In the genomic region with DNA sequence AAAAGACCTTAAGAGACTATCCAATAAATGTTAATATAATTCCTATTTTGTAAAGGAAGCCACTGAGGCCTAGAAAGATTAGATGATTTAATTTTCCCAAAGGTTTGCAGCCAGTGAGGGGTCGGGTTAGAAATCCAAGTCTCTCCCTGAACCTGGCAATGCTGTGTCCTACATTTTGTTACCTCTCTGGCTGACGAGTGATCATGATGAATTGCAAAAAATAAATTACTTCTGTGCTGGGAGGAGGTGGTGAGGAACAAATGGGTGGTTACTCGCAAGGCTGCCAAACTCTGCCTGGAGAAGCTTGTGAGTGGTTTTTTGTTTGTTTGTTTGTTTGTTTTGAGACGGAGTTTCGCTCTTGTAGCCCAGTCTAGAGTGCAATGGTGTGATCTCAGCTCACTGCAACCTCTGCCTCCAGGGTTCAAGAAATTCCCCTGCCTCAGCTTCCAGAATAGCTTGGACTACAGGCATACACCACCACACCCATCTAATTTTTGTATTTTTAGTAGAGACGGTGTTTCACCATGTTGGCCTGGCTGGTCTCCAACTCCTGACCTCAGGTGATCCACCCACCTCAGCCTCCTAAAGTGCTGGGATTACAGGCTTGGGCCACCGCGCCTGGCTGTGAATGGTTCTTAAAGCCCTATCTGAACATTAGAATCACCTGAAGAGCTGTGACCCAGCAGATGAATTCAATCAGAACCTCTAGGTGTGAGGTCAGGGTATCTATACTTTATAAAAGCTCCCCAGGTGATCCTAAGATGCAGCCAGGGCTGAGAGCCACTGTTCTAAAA, we compare ENCODE assay signal across 31 cellular contexts.
"Had no signal": no experiment of that assay in that cellular context is flagged by ENCODE, and none has a peak within 500 bp of the region (broad histone marks: within the 10 kb centered on the region; RNA-seq: fewer than 3 reads in every experiment).

No MANE protein-coding gene starts in this region.

- H3K9me3 ChIP-seq: SJCRH30 had no signal

- H3K4me1 ChIP-seq: SJCRH30 had no signal

- DNase-seq: Kasumi-1, KG1, MG63, NCI-H1048, NCI-H1092 treated with DMSO at 0.1 percent for 48 hours, NCI-H1105 treated with DMSO at 0.1 percent for 48 hours, NCI-H1417, NCI-H1436, NCI-H146, NCI-H1694, NCI-H187, NCI-H1930, NCI-H2029 treated with DMSO at 0.1 percent for 48 hours, NCI-H2081 treated with DMSO at 0.1 percent for 48 hours, NCI-H2107, NCI-H2171, NCI-H226, NCI-H446, NCI-H510A treated with DMSO at 0.1 percent for 48 hours, NCI-H524 treated with DMSO at 0.1 percent for 48 hours, NCI-H526 treated with DMSO at 0.1 percent for 48 hours, NCI-H774, PC-9, SHP77, SIG-M5, SJCRH30 had no signal

- H3K4me3 ChIP-seq: MG63, PC-9, SJCRH30, SK-N-MC had no signal

- H3K36me3 ChIP-seq: MG63, SJCRH30 had no signal

- H3K27ac ChIP-seq: PC-9, RWPE1, SJCRH30, SK-N-MC had no signal

- ATAC-seq: Panc1, Right ventricle myocardium inferior, SK-N-SH treated with all-trans-retinoic acid at 6 μM for 48 hours had no signal
